In the genomic region with DNA sequence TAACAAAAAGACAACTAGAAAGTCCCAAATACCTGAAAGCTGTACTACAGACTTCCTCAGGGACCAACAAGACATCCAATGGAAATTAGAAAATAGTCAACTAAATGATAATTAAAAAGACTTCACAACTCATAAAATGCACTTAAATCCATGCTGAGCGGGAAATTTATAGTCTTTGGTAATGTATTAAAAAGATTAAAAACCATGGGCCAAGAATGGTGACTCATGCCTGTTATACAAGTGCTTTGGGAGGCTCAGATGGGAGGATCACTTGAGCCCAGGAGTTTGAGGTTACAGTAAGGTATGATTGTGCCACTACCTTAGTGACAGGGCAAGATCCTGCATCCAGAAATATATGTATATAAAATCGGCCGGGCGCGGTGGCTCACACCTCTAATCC, we compare ENCODE assay signal across 30 cellular contexts. TPM values are rescaled to one million over a fixed set of nuclear protein-coding genes. Genes with fewer than 3 reads are reported as not detected.
"Had no signal": no experiment of that assay in that cellular context is flagged by ENCODE, and none has a peak within 500 bp of the region (broad histone marks: within the 10 kb centered on the region; RNA-seq: fewer than 3 reads in every experiment).

No MANE protein-coding gene starts in this region.

- H3K4me3 ChIP-seq: colonic mucosa, coronary artery, dorsolateral prefrontal cortex, esophagus muscularis mucosa, esophagus squamous epithelium, gastrocnemius medialis, gastroesophageal sphincter, heart left ventricle, heart right ventricle, hepatocyte had no signal

- ATAC-seq: effector memory CD8-positive, alpha-beta T cell; esophagus mucosa; foreskin keratinocyte; gastrocnemius medialis; gastroesophageal sphincter; heart left ventricle; heart right ventricle had no signal

- H3K27me3 ChIP-seq: colonic mucosa, dorsolateral prefrontal cortex, esophagus muscularis mucosa, esophagus squamous epithelium had no signal

- DNase-seq: colonic mucosa; cortex of kidney; dermis blood vessel endothelial cell; dorsolateral prefrontal cortex; effector CD4-positive, alpha-beta T cell; effector CD8-positive, alpha-beta T cell; effector memory CD4-positive, alpha-beta T cell; effector memory CD8-positive, alpha-beta T cell; endodermal cell; erythroblast; esophagus squamous epithelium; foreskin fibroblast; foreskin keratinocyte; foreskin melanocyte; gastrocnemius medialis; glutamatergic neuron; head of caudate nucleus; heart left ventricle; heart right ventricle had no signal

- H3K79me2 ChIP-seq: hepatocyte had no signal

- H3K27ac ChIP-seq: colonic mucosa, coronary artery, dorsolateral prefrontal cortex, epithelial cell of prostate, esophagus muscularis mucosa, esophagus squamous epithelium, foreskin keratinocyte, gastrocnemius medialis, gastroesophageal sphincter, heart left ventricle, heart right ventricle, hepatocyte had no signal

- H3K4me2 ChIP-seq: hepatocyte had no signal

- H3K4me1 ChIP-seq: colonic mucosa, esophagus muscularis mucosa, esophagus squamous epithelium, foreskin keratinocyte, gastrocnemius medialis, gastroesophageal sphincter, heart left ventricle, heart right ventricle had no signal

- FAIRE-seq: colon, endothelial cell of umbilical vein, frontal cortex had no signal

- H3K36me3 ChIP-seq: colonic mucosa, esophagus muscularis mucosa, esophagus squamous epithelium, gastrocnemius medialis, gastroesophageal sphincter, heart left ventricle, heart right ventricle had no signal

- H2AFZ ChIP-seq: hepatocyte had no signal

- H3K9me3 ChIP-seq: colonic mucosa, esophagus muscularis mucosa, esophagus squamous epithelium, gastrocnemius medialis, gastroesophageal sphincter, heart left ventricle, heart right ventricle had no signal

RNA-seq across cellular contexts. Expression of gene CPEB1, which starts 45.0 kb away (rescaled TPM):
- total RNA-seq: dermis blood vessel endothelial cell, dermis microvascular lymphatic vessel endothelial cell, endothelial cell of umbilical vein, foreskin keratinocyte, glomerular endothelial cell had no signal
- polyA plus RNA-seq: endothelial cell of umbilical vein, foreskin keratinocyte had no signal
